In genomic region chr7:98646465-98646864, GRCh38 we compare ENCODE assay signal across 40 cellular contexts. TPM values are rescaled to one million over a fixed set of nuclear protein-coding genes. Genes with fewer than 3 reads are reported as not detected.
"Had no signal": no experiment of that assay in that cellular context is flagged by ENCODE, and none has a peak within 500 bp of the region (broad histone marks: within the 10 kb centered on the region; RNA-seq: fewer than 3 reads in every experiment).

No MANE protein-coding gene starts in this region.

- DNase-seq: activated effector memory CD4-positive, alpha-beta T cell treated with anti-CD3 and anti-CD28 coated beads, Interleukin-2, amount 50 U/mL, for 16 hours; activated effector memory CD4-positive, alpha-beta T cell treated with Interleukin-2 at 50 U/mL for 16 hours; activated gamma-delta T cell; activated gamma-delta T cell treated with Interleukin-2 at 50 U/mL for 16 hours; activated naive CD4-positive, alpha-beta T cell; activated naive CD4-positive, alpha-beta T cell treated with anti-CD3 and anti-CD28 coated beads for 36 hours; activated naive CD4-positive, alpha-beta T cell treated with anti-CD3 and anti-CD28 coated beads, Interleukin-2, amount 10 ng/mL, durations not matched to agents 7 days and 5 days; activated naive CD4-positive, alpha-beta T cell treated with anti-CD3 and anti-CD28 coated beads, Interleukin-2, amount 50 U/mL, for 16 hours; activated naive CD4-positive, alpha-beta T cell treated with Interleukin-2 at 50 U/mL for 16 hours; activated naive CD8-positive, alpha-beta T cell treated with anti-CD3 and anti-CD28 coated beads for 36 hours; activated naive CD8-positive, alpha-beta T cell treated with anti-CD3 and anti-CD28 coated beads, Interleukin-2, amount 10 ng/mL, durations not matched to agents 7 days and 5 days; activated naive CD8-positive, alpha-beta T cell treated with anti-CD3 and anti-CD28 coated beads, Interleukin-2, amount 50 U/mL, for 24 hours; activated T-cell treated with anti-CD3 and anti-CD28 coated beads for 4 hours; activated T-cell treated with anti-CD3 and anti-CD28 coated beads, Interleukin-2, amount 50 U/mL, for 1 hour; activated T-cell treated with anti-CD3 and anti-CD28 coated beads, Interleukin-2, amount 50 U/mL, for 24 hours; activated T-cell treated with anti-CD3 and anti-CD28 coated beads, Interleukin-2, amount 50 U/mL, for 4 hours; activated T-cell treated with anti-CD3 and anti-CD28 coated beads, Interleukin-2, amount 50 U/mL, for 48 hours; activated T-cell treated with anti-CD3 and anti-CD28 coated beads, Interleukin-2, amount 50 U/mL, for 72 hours; adrenal gland; amniotic stem cell; amygdala; anterior cingulate cortex; body of pancreas; brain microvascular endothelial cell; caudate nucleus; central memory CD4-positive, alpha-beta T cell; cerebellar nuclear complex had no signal

- H3K4me1 ChIP-seq: adrenal gland, ascending aorta, body of pancreas, breast epithelium had no signal

- H3K9me3 ChIP-seq: adrenal gland, ascending aorta, body of pancreas had no signal

- H3K27me3 ChIP-seq: adrenal gland, ascending aorta, body of pancreas, brain microvascular endothelial cell, breast epithelium, cardiac muscle cell had no signal

- H3K27ac ChIP-seq: adrenal gland, ascending aorta, body of pancreas, brain microvascular endothelial cell, breast epithelium, cardiac muscle cell had no signal

- H3K36me3 Mint-ChIP-seq: activated naive CD4-positive, alpha-beta T cell treated with anti-CD3 and anti-CD28 coated beads, Interleukin-2, amount 10 ng/mL, durations not matched to agents 7 days and 5 days; activated naive CD8-positive, alpha-beta T cell; activated naive CD8-positive, alpha-beta T cell treated with anti-CD3 and anti-CD28 coated beads for 36 hours; activated naive CD8-positive, alpha-beta T cell treated with anti-CD3 and anti-CD28 coated beads, Interleukin-2, amount 10 ng/mL, durations not matched to agents 7 days and 5 days; brain had no signal

- ATAC-seq: activated naive CD4-positive, alpha-beta T cell treated with anti-CD3 and anti-CD28 coated beads, Interleukin-2, amount 50 U/mL, for 72 hours; activated naive CD8-positive, alpha-beta T cell treated with anti-CD3 and anti-CD28 coated beads, Interleukin-2, amount 50 U/mL, for 24 hours; activated T-cell treated with anti-CD3 and anti-CD28 coated beads, Interleukin-2, amount 50 U/mL, for 4 hours; activated T-cell treated with anti-CD3 and anti-CD28 coated beads, Interleukin-2, amount 50 U/mL, for 72 hours; activated T-helper 17 cell treated with anti-CD3 and anti-CD28 coated beads, Interleukin-2, amount 50 U/mL, for 72 hours; body of pancreas had no signal

- H3K4me3 ChIP-seq: adrenal gland, ascending aorta, body of pancreas, breast epithelium, cardiac muscle cell had no signal

- H3K4me1 Mint-ChIP-seq: activated naive CD4-positive, alpha-beta T cell treated with anti-CD3 and anti-CD28 coated beads, Interleukin-2, amount 10 ng/mL, durations not matched to agents 7 days and 5 days; activated naive CD4-positive, alpha-beta T cell treated with anti-CD3 and anti-CD28 coated beads, Interleukin-2, amount 50 U/mL, for 24 hours; activated naive CD8-positive, alpha-beta T cell treated with anti-CD3 and anti-CD28 coated beads, Interleukin-2, amount 10 ng/mL, durations not matched to agents 7 days and 5 days; activated naive CD8-positive, alpha-beta T cell treated with anti-CD3 and anti-CD28 coated beads, Interleukin-2, amount 50 U/mL, for 24 hours; activated T-helper 17 cell treated with anti-CD3 and anti-CD28 coated beads, Interleukin-2, amount 50 U/mL, for 72 hours; central memory CD8-positive, alpha-beta T cell had no signal

- FAIRE-seq: astrocyte, bronchial epithelial cell had no signal

- H3K4me3 Mint-ChIP-seq: activated naive CD4-positive, alpha-beta T cell treated with anti-CD3 and anti-CD28 coated beads for 36 hours; activated naive CD4-positive, alpha-beta T cell treated with anti-CD3 and anti-CD28 coated beads, Interleukin-2, amount 10 ng/mL, durations not matched to agents 7 days and 5 days; activated naive CD4-positive, alpha-beta T cell treated with anti-CD3 and anti-CD28 coated beads, Interleukin-2, amount 50 U/mL, for 24 hours; activated naive CD8-positive, alpha-beta T cell; activated naive CD8-positive, alpha-beta T cell treated with anti-CD3 and anti-CD28 coated beads for 36 hours; activated naive CD8-positive, alpha-beta T cell treated with anti-CD3 and anti-CD28 coated beads, Interleukin-2, amount 10 ng/mL, durations not matched to agents 7 days and 5 days; activated naive CD8-positive, alpha-beta T cell treated with anti-CD3 and anti-CD28 coated beads, Interleukin-2, amount 50 U/mL, for 24 hours; activated T-cell treated with anti-CD3 and anti-CD28 coated beads, Interleukin-2, amount 50 U/mL, for 24 hours; activated T-cell treated with anti-CD3 and anti-CD28 coated beads, Interleukin-2, amount 50 U/mL, for 4 hours; activated T-cell treated with anti-CD3 and anti-CD28 coated beads, Interleukin-2, amount 50 U/mL, for 72 hours; activated T-helper 1 cell treated with anti-CD3 and anti-CD28 coated beads, Interleukin-12 subunit alpha, Interleukin-12 subunit beta, Interleukin-2, Interleukin-4 antibody, amounts not matched to agents 30 ng/mL and 10 ng/mL and 1 ng/mL, durations not matched to agents 14 hours and 24 hours and 36 hours; activated T-helper 17 cell treated with anti-CD3 and anti-CD28 coated beads, Interleukin-2, amount 50 U/mL, for 72 hours; brain; central memory CD8-positive, alpha-beta T cell had no signal

- H3K36me3 ChIP-seq: adrenal gland, ascending aorta, brain microvascular endothelial cell, breast epithelium, cardiac muscle cell had no signal

- H3K9me3 Mint-ChIP-seq: activated naive CD4-positive, alpha-beta T cell treated with anti-CD3 and anti-CD28 coated beads for 36 hours; activated naive CD8-positive, alpha-beta T cell treated with anti-CD3 and anti-CD28 coated beads, Interleukin-2, amount 50 U/mL, for 24 hours; activated T-helper 17 cell treated with anti-CD3 and anti-CD28 coated beads, Interleukin-2, amount 50 U/mL, for 72 hours; activated T-helper 2 cell treated with anti-CD3 and anti-CD28 coated beads, Interferon-gamma antibody, Interleukin-2, Interleukin-4, amounts not matched to agents 10 μg/mL and 5 μg/mL and 100 μg/mL, durations not matched to agents 14 hours and 24 hours and 36 hours; central memory CD8-positive, alpha-beta T cell had no signal

- H3K27ac Mint-ChIP-seq: activated naive CD4-positive, alpha-beta T cell treated with anti-CD3 and anti-CD28 coated beads for 36 hours; activated naive CD4-positive, alpha-beta T cell treated with anti-CD3 and anti-CD28 coated beads, Interleukin-2, amount 10 ng/mL, durations not matched to agents 7 days and 5 days; activated naive CD4-positive, alpha-beta T cell treated with anti-CD3 and anti-CD28 coated beads, Interleukin-2, amount 50 U/mL, for 24 hours; activated naive CD4-positive, alpha-beta T cell treated with anti-CD3 and anti-CD28 coated beads, Interleukin-2, amount 50 U/mL, for 72 hours; activated naive CD8-positive, alpha-beta T cell; activated naive CD8-positive, alpha-beta T cell treated with anti-CD3 and anti-CD28 coated beads for 36 hours; activated naive CD8-positive, alpha-beta T cell treated with anti-CD3 and anti-CD28 coated beads, Interleukin-2, amount 10 ng/mL, durations not matched to agents 7 days and 5 days; activated naive CD8-positive, alpha-beta T cell treated with anti-CD3 and anti-CD28 coated beads, Interleukin-2, amount 50 U/mL, for 24 hours; activated T-cell treated with anti-CD3 and anti-CD28 coated beads, Interleukin-2, amount 50 U/mL, for 24 hours; activated T-cell treated with anti-CD3 and anti-CD28 coated beads, Interleukin-2, amount 50 U/mL, for 72 hours; activated T-helper 1 cell treated with anti-CD3 and anti-CD28 coated beads, Interleukin-12 subunit alpha, Interleukin-12 subunit beta, Interleukin-2, Interleukin-4 antibody, amounts not matched to agents 30 ng/mL and 10 ng/mL and 1 ng/mL, durations not matched to agents 14 hours and 24 hours and 36 hours; activated T-helper 17 cell treated with anti-CD3 and anti-CD28 coated beads, Interleukin-2, amount 50 U/mL, for 72 hours; activated T-helper 2 cell treated with anti-CD3 and anti-CD28 coated beads, Interferon-gamma antibody, Interleukin-2, Interleukin-4, amounts not matched to agents 10 μg/mL and 5 μg/mL and 100 μg/mL, durations not matched to agents 14 hours and 24 hours and 36 hours had no signal

- H3K27me3 Mint-ChIP-seq: activated naive CD8-positive, alpha-beta T cell treated with anti-CD3 and anti-CD28 coated beads, Interleukin-2, amount 10 ng/mL, durations not matched to agents 7 days and 5 days had no signal

RNA-seq across cellular contexts. Expression of gene NPTX2, which starts 29.4 kb away (rescaled TPM):
- total RNA-seq: activated naive CD4-positive, alpha-beta T cell treated with anti-CD3 and anti-CD28 coated beads for 36 hours; activated naive CD4-positive, alpha-beta T cell treated with anti-CD3 and anti-CD28 coated beads, Interleukin-2, amount 50 U/mL, for 72 hours; activated naive CD8-positive, alpha-beta T cell treated with anti-CD3 and anti-CD28 coated beads for 36 hours; activated naive CD8-positive, alpha-beta T cell treated with anti-CD3 and anti-CD28 coated beads, Interleukin-2, amount 10 ng/mL, durations not matched to agents 7 days and 5 days; activated T-helper 17 cell treated with anti-CD3 and anti-CD28 coated beads, Interleukin-2, amount 50 U/mL, for 72 hours; cardiac muscle cell had no signal
- polyA plus RNA-seq: cardiac muscle cell had no signal
